In the genomic region with DNA sequence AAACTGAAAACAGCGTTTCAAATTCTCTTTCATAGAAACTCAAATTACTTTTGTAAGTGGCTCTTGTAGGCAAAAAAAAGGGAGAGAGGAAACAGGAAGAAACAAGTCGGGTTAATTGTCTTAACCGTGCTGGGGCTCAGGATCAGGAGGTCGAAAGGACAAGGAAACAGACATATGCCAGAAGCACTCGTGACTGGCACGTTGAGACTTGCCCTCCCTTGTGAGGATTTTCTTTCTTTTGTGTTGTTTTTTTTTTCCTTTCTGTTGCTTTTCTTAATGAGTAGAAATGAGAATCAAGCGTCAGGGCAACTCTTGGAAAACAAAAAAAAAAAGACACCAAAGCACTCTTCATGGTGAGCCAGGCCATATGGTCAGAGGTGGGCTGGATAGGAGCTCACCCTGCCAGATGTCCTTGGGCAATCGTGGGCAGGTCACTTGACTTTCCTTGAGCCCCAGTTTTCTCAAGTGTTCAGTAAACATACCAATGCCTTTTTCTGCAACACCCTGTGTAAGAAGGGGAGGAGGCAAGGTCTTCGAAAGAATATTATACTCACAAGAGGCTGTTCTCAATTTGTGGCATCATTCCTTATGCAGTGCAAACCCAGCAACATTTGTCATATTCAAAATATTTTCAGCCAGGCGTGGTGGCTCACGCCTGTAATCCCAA, we compare ENCODE assay signal across 9 cellular contexts. TPM values are rescaled to one million over a fixed set of nuclear protein-coding genes. Genes with fewer than 3 reads are reported as not detected.
DNase-seq lines count a peak whose midpoint lies in the region; ATAC-seq and TF ChIP-seq lines count a peak whose summit lies in the region.
"Had no signal": no experiment of that assay in that cellular context is flagged by ENCODE, and none has a peak within 500 bp of the region (broad histone marks: within the 10 kb centered on the region; RNA-seq: fewer than 3 reads in every experiment).

No MANE protein-coding gene starts in this region.

- DNase-seq in DMS 273 (lab: John Stamatoyannopoulos, UW; ENCODE audit: unreplicated experiment) (peak; percentile 92), NCI-H2171 (lab: John Stamatoyannopoulos, UW) (peak; percentile 90), D341Med (ENCODE audit: low spot score) (no peak), SK-N-SH (no peak), hippocampal formation (lab: John Stamatoyannopoulos, UW) (no peak)
- DNase-seq in stimulated activated naive CD8-positive, alpha-beta T cell treated with anti-CD3 and anti-CD28 coated beads, Interleukin-15, amount 100 ng/mL, for 72 hours: no peak
- DNase-seq: T-helper 2 cell had no signal

- H3K9me2 ChIP-seq in SK-N-SH: no peaks in the 10 kb centered on the region

- no peak for TF ChIP-seq EP300 in SK-N-SH (IDR thresholded peaks at IDR 0.05; ENCODE audit: borderline replicate concordance in 1 of 2, low read depth in 1 of 2, low read length in 1 of 2)

- H3K9me3 Mint-ChIP-seq in nephron: peaks cover 2% of the 10 kb centered on the region
- no peaks in the 10 kb centered on the region for H3K9me3 Mint-ChIP-seq in stimulated activated naive CD8-positive, alpha-beta T cell treated with anti-CD3 and anti-CD28 coated beads, Interleukin-15, amount 100 ng/mL, for 72 hours

- H3K79me2 ChIP-seq in SK-N-SH (ENCODE audit: insufficient read depth): no peaks in the 10 kb centered on the region

- TF ChIP-seq CTCF in nephron (IDR thresholded peaks at IDR 0.05; ENCODE audit: unreplicated experiment in 3 of 3) (no peak), SK-N-SH (IDR thresholded peaks at IDR 0.05) (no peak)

- no peak overlapping the region for H2AFZ ChIP-seq in SK-N-SH (ENCODE audit: low read depth)

- H3K27ac ChIP-seq in esophagus (ENCODE audit: low read depth in 2 of 2, low read length in 1 of 2) (peak overlapping the region; percentile 53 to 88), SK-N-SH (ENCODE audit: low read depth in 2 of 2, low read length in 1 of 2) (no peak overlapping the region; a peak in 1 of 4 replicates)

- no peaks in the 10 kb centered on the region; the same call in 1 of the 2 replicates for H4K20me1 ChIP-seq in SK-N-SH (ENCODE audit: insufficient read depth)

- H3F3A ChIP-seq in SK-N-SH (replicated peaks; ENCODE audit: insufficient read depth): peaks cover 32% of the 10 kb centered on the region

- ATAC-seq in stimulated activated naive CD8-positive, alpha-beta T cell treated with anti-CD3 and anti-CD28 coated beads, Interleukin-15, amount 100 ng/mL, for 72 hours: no peak

- POLR2A ChIA-PET in SK-N-SH (lab: Yijun Ruan, JAX): no interaction called here

- H3K4me3 Mint-ChIP-seq in nephron: peak overlapping the region in 1 of 3 experiments; percentile 16
- no peak overlapping the region for H3K4me3 Mint-ChIP-seq in stimulated activated naive CD8-positive, alpha-beta T cell treated with anti-CD3 and anti-CD28 coated beads, Interleukin-15, amount 100 ng/mL, for 72 hours

- H3K36me3 ChIP-seq in esophagus (ENCODE audit: control insufficient read depth in 2 of 2, insufficient read depth in 2 of 2, low read length in 1 of 2) (no peaks in the 10 kb centered on the region), SK-N-SH (replicated peaks in 1 of 2; ENCODE audit: control insufficient read depth in 1 of 2, insufficient read depth in 2 of 2, low read length in 1 of 2) (no peaks in the 10 kb centered on the region)

- H3K9ac ChIP-seq in SK-N-SH: no peak overlapping the region

- peak overlapping the region; percentile 65 to 79 (median 70) for H3K27ac Mint-ChIP-seq in nephron
- no peak overlapping the region for H3K27ac Mint-ChIP-seq in stimulated activated naive CD8-positive, alpha-beta T cell treated with anti-CD3 and anti-CD28 coated beads, Interleukin-15, amount 100 ng/mL, for 72 hours

- CTCF ChIA-PET in SK-N-SH (lab: Yijun Ruan, JAX): interaction anchor here (0.7 to 1.6 kb wide), 3 partner anchors 12 to 134 kb away, joined by 3 to 6 read pairs (median 3); no protein-coding TSS in a partner anchor

- no peaks in the 10 kb centered on the region for H3K27me3 Mint-ChIP-seq in nephron (ENCODE audit: low read depth)
- peaks cover 21% of the 10 kb centered on the region for H3K27me3 Mint-ChIP-seq in stimulated activated naive CD8-positive, alpha-beta T cell treated with anti-CD3 and anti-CD28 coated beads, Interleukin-15, amount 100 ng/mL, for 72 hours

- H3K27me3 ChIP-seq in esophagus (ENCODE audit: control insufficient read depth in 1 of 2, insufficient read depth in 2 of 2, low read length in 2 of 2) (no peaks in the 10 kb centered on the region), SK-N-SH (ENCODE audit: insufficient read depth) (no peaks in the 10 kb centered on the region)

- no peak overlapping the region; the same call in 1 of the 2 replicates for H3K4me2 ChIP-seq in SK-N-SH

- H3K9me3 ChIP-seq in esophagus (ENCODE audit: control insufficient read depth in 2 of 2, insufficient read depth in 1 of 2, low read depth in 1 of 2, low read length in 1 of 2) (no peaks in the 10 kb centered on the region), SK-N-SH (no peaks in the 10 kb centered on the region)

- WGBS in esophagus, 2 donors: 16 to 23% methylated on average over 11 of the region's 11 CpGs
- 64% methylated on average over 11 of the region's 11 CpGs for WGBS in SK-N-SH (ENCODE audit: low lambda C conversion rate)

- H3K4me1 Mint-ChIP-seq in nephron: peaks cover 18% of the 10 kb centered on the region
- H3K4me1 Mint-ChIP-seq in stimulated activated naive CD8-positive, alpha-beta T cell treated with anti-CD3 and anti-CD28 coated beads, Interleukin-15, amount 100 ng/mL, for 72 hours: peaks cover 6% of the 10 kb centered on the region

- H3K36me3 Mint-ChIP-seq in nephron (ENCODE audit: low read depth): peaks cover 22% of the 10 kb centered on the region

- TF ChIP-seq RAD21 in SK-N-SH (IDR thresholded peaks at IDR 0.05; ENCODE audit: low read length): no peak

- H3K4me3 ChIP-seq in esophagus (ENCODE audit: low read depth in 1 of 2, low read length in 2 of 2): no peak overlapping the region
- H3K4me3 ChIP-seq in SK-N-SH (ENCODE audit: low read depth in 2 of 2, low read length in 1 of 2): no peak overlapping the region

- H3K4me1 ChIP-seq in esophagus (ENCODE audit: control insufficient read depth in 2 of 2, insufficient read depth in 2 of 2, low read length in 1 of 2): peaks cover 0 to 3% of the 10 kb centered on the region in 2 donors
- peaks cover 10 to 11% of the 10 kb centered on the region in 2 experiments; a peak in 3 of 4 replicates for H3K4me1 ChIP-seq in SK-N-SH (ENCODE audit: control insufficient read depth in 1 of 2, insufficient read depth in 2 of 2, low read depth in 1 of 2, low read length in 1 of 2)

TF ChIP-seq in SK-N-SH, 30 proteins besides CTCF, POLR2A, EP300 and RAD21:
- TF ChIP-seq JUND (IDR thresholded peaks at IDR 0.05) (no peak), ELF1 (IDR thresholded peaks at IDR 0.05) (no peak), FOXJ3 (CRISPR knock-in tag; IDR thresholded peaks at IDR 0.05) (no peak), RXRA (IDR thresholded peaks at IDR 0.05; ENCODE audit: borderline replicate concordance, low read depth) (no peak)

RNA-seq across cellular contexts. Expression of a gene that starts 23.0 kb away (rescaled TPM):
- polyA plus RNA-seq in esophagus (10 to 100 TPM in 1 of 2 donors, 1 to 10 TPM in 1; 9.1 to 10.1 TPM), SK-N-SH (2012; rRNA removed) (7.9 and 11.3 TPM in 2 replicates)
- 11.0 and 13.0 TPM in 2 replicates for polyA plus RNA-seq in SK-N-SH (2012; cell fraction: cytosol; rRNA removed)
- 10.1 and 20.5 TPM in 2 replicates for polyA plus RNA-seq in SK-N-SH (2012; cell fraction: nucleus; rRNA removed)

Comparison
In these comparisons a context has a peak if more than half of its experiments do, and no peak if none do; other contexts are left out.
1. DNase-seq: peak in DMS 273 (single experiment) and NCI-H2171 (single experiment); none in stimulated activated naive CD8-positive, alpha-beta T cell treated with anti-CD3 and anti-CD28 coated beads, Interleukin-15, amount 100 ng/mL, for 72 hours (0 of 2), D341Med (single experiment), SK-N-SH (single experiment) and hippocampal formation (0 of 2).
2. H3K27ac ChIP-seq: peak in esophagus (2 of 2); none in SK-N-SH (0 of 2).
3. H3K27ac Mint-ChIP-seq: peak in nephron (3 of 3); none in stimulated activated naive CD8-positive, alpha-beta T cell treated with anti-CD3 and anti-CD28 coated beads, Interleukin-15, amount 100 ng/mL, for 72 hours (0 of 2).